ENCODE assay signal across 8 cellular contexts in the genomic region with DNA sequence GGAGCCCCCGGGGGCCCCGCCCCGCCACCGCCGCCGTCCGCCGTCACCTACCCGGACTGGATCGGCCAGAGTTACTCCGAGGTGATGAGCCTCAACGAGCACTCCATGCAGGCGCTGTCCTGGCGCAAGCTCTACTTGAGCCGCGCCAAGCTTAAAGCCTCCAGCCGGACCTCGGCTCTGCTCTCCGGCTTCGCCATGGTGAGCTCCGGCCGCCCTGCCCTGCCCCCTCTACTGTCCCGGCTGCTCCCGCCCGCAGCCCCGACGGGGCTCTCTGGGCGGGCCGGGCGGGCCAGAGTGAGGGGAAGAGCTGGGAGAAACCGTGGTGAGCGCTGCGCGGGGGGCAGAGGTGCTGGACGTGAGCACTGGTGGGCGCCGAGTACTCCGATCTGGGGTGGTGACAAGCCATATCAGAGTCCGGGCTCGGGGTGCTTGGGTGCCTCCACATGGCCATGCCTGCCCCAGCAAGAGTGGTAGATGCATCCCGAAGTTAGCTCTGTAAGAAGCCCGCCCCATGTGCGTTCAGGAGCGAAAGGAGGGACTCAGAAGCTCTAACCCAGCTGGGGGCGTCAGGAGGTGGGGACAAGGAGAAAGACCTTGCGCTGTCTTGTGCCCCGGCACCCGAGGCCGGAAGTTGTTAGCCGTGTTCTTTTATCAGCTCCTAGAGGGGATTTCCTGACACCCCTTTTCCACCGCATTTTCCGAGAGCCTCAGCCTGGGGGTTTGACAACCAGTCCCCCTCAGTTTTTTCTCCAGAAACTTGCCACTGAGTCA. TPM values are rescaled to one million over a fixed set of nuclear protein-coding genes. Genes with fewer than 3 reads are reported as not detected.
DNase-seq lines count a peak whose midpoint lies in the region; ATAC-seq and TF ChIP-seq lines count a peak whose summit lies in the region.

No MANE protein-coding gene starts in this region.

- ATAC-seq in GM18517 (IDR thresholded peaks at IDR 0.05; ENCODE audit: unreplicated experiment) (peak; percentile 35), HG03025 (IDR thresholded peaks at IDR 0.05; ENCODE audit: low FRiP score, unreplicated experiment) (peak; percentile 27), mucosa of descending colon (peak; percentile 55)

- peak overlapping the region; percentile 48 for H3K4me3 ChIP-seq in mucosa of descending colon

- TF ChIP-seq CTCF in endothelial cell (IDR thresholded peaks at IDR 0.05; ENCODE audit: unreplicated experiment), result no peak
- no peak for TF ChIP-seq CTCF in mucosa of descending colon (IDR thresholded peaks at IDR 0.05)

- H3K4me1 ChIP-seq in mucosa of descending colon (ENCODE audit: low read depth), result peaks cover 34% of the 10 kb centered on the region

- intact Hi-C loops in mucosa of descending colon (cut with DNase I, micrococcal nuclease), result loop anchor here in 1 of 2 donors (10.0 kb wide), 1 partner anchor 52 kb away; no protein-coding TSS in a partner anchor

- in situ Hi-C loops in ACHN (cut with HindIII; ENCODE audit: low pct_ligation_motif_present, low pct_unique_long_range_greater_than_20kb, low sequenced_read_pairs), result no loop called here

- H3K4me1 Mint-ChIP-seq in endothelial cell (ENCODE audit: unreplicated experiment), result peaks cover 43% of the 10 kb centered on the region

- peak overlapping the region; percentile 87 for H3K27ac Mint-ChIP-seq in endothelial cell (ENCODE audit: unreplicated experiment)

- no peaks in the 10 kb centered on the region for H3K36me3 ChIP-seq in mucosa of descending colon (ENCODE audit: low read depth)

- H3K9me3 Mint-ChIP-seq in endothelial cell (ENCODE audit: unreplicated experiment), result no peaks in the 10 kb centered on the region

- no peaks in the 10 kb centered on the region for H3K9me3 ChIP-seq in mucosa of descending colon

- peak; percentile 87 for DNase-seq in ACHN
- DNase-seq in NCI-H69 (lab: John Stamatoyannopoulos, UW), result peak; percentile 85
- peak; percentile 91 for DNase-seq in activated CD8-positive, alpha-beta memory T cell treated with anti-CD3 and anti-CD28 coated beads, Interleukin-2, amount 50 U/mL, for 1 hour (ENCODE audit: extremely low read depth)
- peak; percentile 56 for DNase-seq in endothelial cell (ENCODE audit: low spot score)
- DNase-seq in mucosa of descending colon, result peak; percentile 69 to 81 (median 78)
- DNase-seq in stimulated activated CD8-positive, alpha-beta memory T cell treated with anti-CD3 and anti-CD28 coated beads, Interleukin-4, amount 100 ng/mL, for 4 hours (ENCODE audit: low read depth in 2 of 2, low spot score in 1 of 2), result peak; percentile 89 to 91

- H3K36me3 Mint-ChIP-seq in endothelial cell (ENCODE audit: low read depth, unreplicated experiment), result peaks cover 3% of the 10 kb centered on the region

- peak overlapping the region; percentile 95 for H3K4me3 Mint-ChIP-seq in endothelial cell (ENCODE audit: unreplicated experiment)

- peaks cover 14% of the 10 kb centered on the region for H3K27me3 Mint-ChIP-seq in endothelial cell (ENCODE audit: unreplicated experiment)

RNA-seq across cellular contexts. Expression of gene ORAI1, which starts 0.7 kb away (rescaled TPM):
- 35.3 TPM for total RNA-seq in endothelial cell (ENCODE audit: unreplicated experiment)
- total RNA-seq in mucosa of descending colon, result 10 to 100 TPM in 2 of 3 donors, 1 to 10 TPM in 1; 8.2 to 17.6 (median 13.6) TPM

RNA-seq across cellular contexts. Expression of gene MORN3, which starts 42.4 kb away (rescaled TPM):
- total RNA-seq in endothelial cell (ENCODE audit: unreplicated experiment) (1.2 TPM), mucosa of descending colon (under 1 TPM; 0.17 to 0.35 (median 0.22) TPM)

RNA-seq across cellular contexts. Expression of gene KDM2B, which starts 46.2 kb away (rescaled TPM):
- 36.7 TPM for total RNA-seq in endothelial cell (ENCODE audit: unreplicated experiment)
- total RNA-seq in mucosa of descending colon, result 10 to 100 TPM; 17.9 to 24.5 (median 18.3) TPM

Comparison
In these comparisons a context has a peak if more than half of its experiments do, and no peak if none do; other contexts are left out.
1. Peak in every context shown above with its lines: DNase-seq, ATAC-seq and H3K4me3 ChIP-seq.